In the genomic region with DNA sequence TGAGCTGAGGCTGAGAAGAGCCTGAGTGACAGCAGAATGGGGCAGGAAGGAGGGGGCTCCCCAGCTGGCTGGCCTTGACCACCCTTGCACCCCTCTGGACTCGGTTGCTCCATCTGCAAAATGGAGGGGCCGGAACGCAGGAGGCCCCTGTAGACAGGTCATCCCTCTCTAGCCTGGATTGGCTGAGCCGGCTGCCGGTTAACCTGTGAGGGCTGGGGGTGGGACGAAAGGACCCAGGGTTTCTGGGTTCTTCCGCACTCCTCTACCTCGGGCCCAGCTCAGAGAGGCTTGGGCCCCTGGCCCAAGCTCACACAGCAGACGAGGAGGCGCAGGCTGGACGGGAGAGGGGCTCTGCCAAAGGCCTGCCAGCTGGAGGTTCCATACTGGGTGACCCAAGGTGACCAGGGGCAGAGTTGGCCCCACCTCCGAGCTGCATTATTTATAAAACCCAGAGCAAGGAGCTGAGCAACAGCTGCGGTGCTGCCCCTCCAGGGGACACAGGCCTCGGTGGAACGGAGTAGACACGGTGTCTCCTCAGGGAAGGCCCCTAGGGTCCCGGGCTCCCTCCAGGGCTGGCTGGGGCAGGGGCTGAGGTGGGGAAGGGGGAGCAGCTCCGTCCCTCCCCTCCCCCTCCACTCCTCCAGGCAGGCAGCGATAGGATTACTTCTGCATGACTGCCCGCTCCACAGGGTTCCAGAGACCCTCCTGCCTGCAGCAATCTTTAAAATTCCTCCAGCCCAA, we compare ENCODE assay signal across 15 cellular contexts. TPM values are rescaled to one million over a fixed set of nuclear protein-coding genes. Genes with fewer than 3 reads are reported as not detected.
DNase-seq lines count a peak whose midpoint lies in the region; ATAC-seq, FAIRE-seq and TF ChIP-seq lines count a peak whose summit lies in the region.
"Had no signal": no experiment of that assay in that cellular context is flagged by ENCODE, and none has a peak within 500 bp of the region (broad histone marks: within the 10 kb centered on the region; RNA-seq: fewer than 3 reads in every experiment).

No MANE protein-coding gene starts in this region.

- POLR2A ChIA-PET in Panc1 (lab: Charles Lee), result no interaction called here
- POLR2A ChIA-PET in H1 (lab: Charles Lee; ENCODE audit: partially characterized antibody), result interaction anchor here (1.4 to 13.5 kb wide), 6 partner anchors 8 to 96 kb away, joined by 4 to 355 read pairs (median 10); partner anchors contain the start of gene AHDC1

- CTCF ChIA-PET in Panc1 (lab: Charles Lee) (interaction anchor here (0.6 to 1.3 kb wide), 2 partner anchors 11 to 35 kb away, joined by 3 to 9 read pairs; partner anchors contain the start of gene AHDC1), H1 (lab: Charles Lee; ENCODE audit: partially characterized antibody) (interaction anchor here (0.6 to 37.8 kb wide), 8 partner anchors 9 to 287 kb away, joined by 3 to 1807 read pairs (median 4); no protein-coding TSS in a partner anchor)

- no peak overlapping the region for H2BK120ac ChIP-seq in H1 (replicated peaks; ENCODE audit: low read depth, low read length)

- H3K27ac ChIP-seq in Panc1 (ENCODE audit: low read length), result peak overlapping the region; percentile 37; the same call in 1 of the 2 replicates
- peak overlapping the region; percentile 51; the same call in 1 of the 2 replicates for H3K27ac ChIP-seq in H1 (ENCODE audit: low read depth, low read length)
- peak overlapping the region; percentile 46 for H3K27ac ChIP-seq in mesodermal cell (ENCODE audit: low read depth, low read length, severe bottlenecking)
- H3K27ac ChIP-seq in tibial artery, result peak overlapping the region; percentile 84 to 97

- 29% methylated on average over 17 of the region's 20 CpGs; no CpG with 5 or more reads in 1 of the 2 experiments for WGBS in H1 (ENCODE audit: extremely low coverage in 1 of 2, insufficient coverage in 1 of 2, insufficient read length in 1 of 2, insufficient replicate concordance in 2 of 2, low coverage in 1 of 2, low lambda C conversion rate in 2 of 2, missing lambda C conversion rate in 1 of 2), 2 experiments
- 38 to 46% methylated on average over 12 of the region's 20 CpGs for WGBS in mesodermal cell (ENCODE audit: insufficient coverage in 2 of 2), 2 experiments

- H3K14ac ChIP-seq in H1 (ENCODE audit: insufficient read length), result no peak overlapping the region

- H2BK20ac ChIP-seq in H1 (ENCODE audit: low read length), result 0 out of 2 replicates have a peak overlapping the region, but pooled peaks have one; percentile 86

- peaks cover 79% of the 10 kb centered on the region for H3K4me1 ChIP-seq in Panc1 (ENCODE audit: control insufficient read depth, insufficient read depth, low read length)
- peaks cover 14 to 57% (median 40%) of the 10 kb centered on the region in 4 experiments for H3K4me1 ChIP-seq in H1 (replicated peaks in 1 of 4; ENCODE audit: control insufficient read depth in 3 of 4, insufficient read depth in 4 of 4, low read length in 3 of 4)
- H3K4me1 ChIP-seq in mesodermal cell (ENCODE audit: control insufficient read depth, insufficient read depth, low read length, poor library complexity, severe bottlenecking), result peaks cover 76% of the 10 kb centered on the region
- peaks cover 11 to 100% (median 98%) of the 10 kb centered on the region in 4 donors for H3K4me1 ChIP-seq in tibial artery

- TF ChIP-seq RAD21 in H1 (IDR thresholded peaks at IDR 0.05 in 1 of 2, conservative IDR thresholded peaks at IDR 0.05 in 1 of 2; ENCODE audit: low read depth in 2 of 2, low read length in 2 of 2), result 0 out of 4 replicates have a peak, but pooled peaks of 1 of the 2 experiments have one; percentile 3

- peaks cover 14% of the 10 kb centered on the region; the same call in 1 of the 2 replicates for H3K23me2 ChIP-seq in H1 (ENCODE audit: low read depth, low read length)

- intact Hi-C loops in Panc1 (cut with micrococcal nuclease; ENCODE audit: unreplicated experiment) (no loop called here), tibial artery (cut with DNase I; ENCODE audit: low total_unique reads) (no loop called here)

- H4K20me1 ChIP-seq in H1 (replicated peaks in 1 of 2; ENCODE audit: control insufficient read depth in 1 of 2, insufficient read depth in 2 of 2, low read length in 2 of 2), result peaks cover 12 to 47% of the 10 kb centered on the region in 2 experiments

- no peak for ATAC-seq in Panc1
- no peak for ATAC-seq in activated CD4-positive, CD25-positive, alpha-beta regulatory T cell treated with anti-CD3 and anti-CD28 coated beads, Interleukin-2, amount 50 U/mL, for 24 hours
- ATAC-seq: naive thymus-derived CD8-positive, alpha-beta T cell had no signal

- H3K18ac ChIP-seq in H1 (ENCODE audit: extremely low read depth, low read length), result peak overlapping the region; percentile 89

- no peak overlapping the region for H2BK12ac ChIP-seq in H1 (ENCODE audit: low read depth, low read length)

- TF ChIP-seq CTCF in Panc1 (IDR thresholded peaks at IDR 0.05) (no peak), H1 (IDR thresholded peaks at IDR 0.05; ENCODE audit: control extremely low read depth in 1 of 3, insufficient read depth in 1 of 3, low read depth in 1 of 3, low read length in 3 of 3) (no peak), tibial artery (IDR thresholded peaks at IDR 0.05) (no peak)

- H3K79me1 ChIP-seq in H1 (ENCODE audit: low read depth, low read length), result peaks cover 48% of the 10 kb centered on the region

- peak overlapping the region; percentile 61 for H3K4ac ChIP-seq in H1 (replicated peaks; ENCODE audit: insufficient read length, low read depth, low read length)

- peak overlapping the region; percentile 79 for H3K56ac ChIP-seq in H1 (replicated peaks; ENCODE audit: insufficient read length, low read depth, low read length)

- DNase-seq in Panc1 (ENCODE audit: low read depth, low spot score) (no peak), H1 (ENCODE audit: low read depth in 1 of 2, low spot score in 2 of 2) (peak in 1 of 2 experiments; percentile 85), tibial artery (no peak), NCI-H446 treated with DMSO at 0.1 percent for 48 hours (lab: John Stamatoyannopoulos, UW) (no peak), DMS53 (lab: John Stamatoyannopoulos, UW) (no peak)
- DNase-seq: activated CD8-positive, alpha-beta memory T cell treated with anti-CD3 and anti-CD28 coated beads, Interleukin-2, amount 50 U/mL, for 4 hours; Karpas-422; naive thymus-derived CD8-positive, alpha-beta T cell; NCI-H2107; stimulated activated CD4-positive, alpha-beta T cell treated with anti-CD3 and anti-CD28 coated beads, Interleukin-15, amount 100 ng/mL, for 24 hours had no signal

- in situ Hi-C loops in Panc1 (cut with HindIII; ENCODE audit: low pct_unique_long_range_greater_than_20kb, low sequenced_read_pairs), result no loop called here

- BruUV-seq in Panc1 (replicated peaks; lab: Mats Ljungman, UMichigan), result no TSS peak

- peak overlapping the region; percentile 64 to 71 for H3K4me2 ChIP-seq in H1 (ENCODE audit: insufficient read depth in 1 of 2, low read depth in 2 of 2, low read length in 2 of 2)

- H3K27me3 ChIP-seq in Panc1 (ENCODE audit: control insufficient read depth, insufficient read depth, low read length) (no peaks in the 10 kb centered on the region), H1 (replicated peaks in 1 of 4; ENCODE audit: control insufficient read depth in 3 of 4, extremely low read depth in 1 of 4, insufficient read depth in 3 of 4, low read length in 3 of 4) (peaks cover 0 to 2% (median 0%) of the 10 kb centered on the region in 4 experiments; a peak in 1 of 7 replicates), tibial artery (no peaks in the 10 kb centered on the region)

- no peaks in the 10 kb centered on the region for H3K36me3 ChIP-seq in Panc1 (ENCODE audit: control insufficient read depth, insufficient read depth, low read length)
- H3K36me3 ChIP-seq in H1 (ENCODE audit: control insufficient read depth in 2 of 4, insufficient read depth in 4 of 4, low read length in 3 of 4), result peaks cover 0 to 7% (median 0%) of the 10 kb centered on the region in 4 experiments; a peak in 1 of 8 replicates
- peaks cover 45% of the 10 kb centered on the region for H3K36me3 ChIP-seq in mesodermal cell (ENCODE audit: control insufficient read depth, insufficient read depth, low read length)
- peaks cover 0 to 17% (median 0%) of the 10 kb centered on the region in 3 donors for H3K36me3 ChIP-seq in tibial artery

- H3K4me3 ChIP-seq in Panc1 (ENCODE audit: low read depth in 2 of 2, low read length in 2 of 2) (no peak overlapping the region), H1 (ENCODE audit: extremely low read depth in 1 of 4, insufficient read depth in 2 of 4, low read depth in 3 of 4, low read length in 4 of 4) (peak overlapping the region in 2 of 4 experiments; percentile 32 to 49; a peak in 5 of 8 replicates), mesodermal cell (ENCODE audit: extremely low read depth, insufficient read depth, low read length, poor library complexity, severe bottlenecking) (no peak overlapping the region), tibial artery (no peak overlapping the region)

- no peak overlapping the region; the same call in 1 of the 2 replicates for H2AK5ac ChIP-seq in H1 (ENCODE audit: low read depth, low read length)

- H3K23ac ChIP-seq in H1 (ENCODE audit: insufficient read length), result no peak overlapping the region

- TF ChIP-seq EP300 in H1 (IDR thresholded peaks at IDR 0.05; ENCODE audit: borderline replicate concordance in 1 of 2, low read depth in 2 of 2, low read length in 2 of 2), result no peak

- no peak for TF ChIP-seq POLR2A in H1 (IDR thresholded peaks at IDR 0.05; ENCODE audit: control extremely low read depth in 1 of 2, low read depth in 2 of 2, low read length in 2 of 2)

- H4K5ac ChIP-seq in H1 (ENCODE audit: insufficient read length, low read depth, low read length), result peak overlapping the region; percentile 63

- peak overlapping the region; percentile 83 for H4K91ac ChIP-seq in H1 (replicated peaks; ENCODE audit: insufficient read length, low read length)

- FAIRE-seq in H1 (lab: Jason Lieb, UNC), result no peak
- FAIRE-seq: endometrium, GM12892, TTC549 had no signal

- H2BK5ac ChIP-seq in H1 (ENCODE audit: low read depth, low read length), result peak overlapping the region; percentile 89; the same call in 1 of the 2 replicates

- H3K79me2 ChIP-seq in H1 (ENCODE audit: control insufficient read depth in 1 of 2, insufficient read depth in 2 of 2, low read length in 2 of 2), result peaks cover 2 to 78% of the 10 kb centered on the region in 2 experiments; a peak in 3 of 4 replicates

- peak overlapping the region; percentile 72; the same call in 1 of the 2 replicates for H2BK15ac ChIP-seq in H1 (ENCODE audit: low read length)

- no peak overlapping the region for H3K9ac ChIP-seq in H1 (replicated peaks in 1 of 4; ENCODE audit: extremely low read depth in 1 of 4, low read depth in 3 of 4, low read length in 3 of 4)

- H3K9me3 ChIP-seq in Panc1 (ENCODE audit: control insufficient read depth, insufficient read depth, low read depth, low read length) (no peaks in the 10 kb centered on the region), H1 (ENCODE audit: insufficient read depth in 2 of 2, low read depth in 1 of 2, low read length in 1 of 2) (no peaks in the 10 kb centered on the region), mesodermal cell (ENCODE audit: control insufficient read depth, low read length) (no peaks in the 10 kb centered on the region), tibial artery (no peaks in the 10 kb centered on the region)

- H4K8ac ChIP-seq in H1 (ENCODE audit: extremely low read depth, insufficient read depth, low read length), result peak overlapping the region; percentile 83

- H2AFZ ChIP-seq in H1 (ENCODE audit: low read length), result no peak overlapping the region

RNA-seq across cellular contexts. Expression of gene AHDC1, which starts 11.2 kb away (rescaled TPM):
- 47.1 TPM for total RNA-seq in Panc1 (2021; ENCODE audit: unreplicated experiment)
- polyA plus RNA-seq in Panc1 (2012; ENCODE audit: insufficient read length), result 35.8 TPM
- total RNA-seq in H1 (2021; fragmentation: NEBNext Ultra II Directional; extraction: Animal tissue kit (Norgen Biotek cat#: 25700)), result 35.1 and 39.4 TPM in 2 replicates
- 4.4 and 8.6 TPM in 2 replicates for polyA plus RNA-seq in H1 (2011; rRNA removed)
- 3.3 TPM for polyA plus RNA-seq in H1 (2011; cell fraction: cytosol; rRNA removed)
- polyA plus RNA-seq in H1 (2011; cell fraction: nucleus; rRNA removed), result 17.1 TPM
- polyA plus RNA-seq in H1 (2012, experiment 1 of 2), result 18.4 to 23.0 TPM (median 21.1 TPM) in 4 replicates
- 17.0 TPM for polyA plus RNA-seq in H1 (2012, experiment 2 of 2)
- 11.2 TPM for polyA plus RNA-seq in H1 (2013, experiment 1 of 2)
- 11.1 TPM for polyA plus RNA-seq in H1 (2013, experiment 2 of 2)
- polyA minus RNA-seq in H1 (2011; rRNA and poly(A)+ RNA removed), result 4.4 and 6.1 TPM in 2 replicates
- polyA minus RNA-seq in H1 (2011; cell fraction: cytosol; rRNA and poly(A)+ RNA removed), result 11.9 TPM
- polyA minus RNA-seq in H1 (2011; cell fraction: nucleus; rRNA and poly(A)+ RNA removed), result 10.5 TPM
- 44.6 TPM for polyA plus RNA-seq in mesodermal cell (2013, experiment 1 of 2)
- polyA plus RNA-seq in mesodermal cell (2013, experiment 2 of 2), result 35.0 TPM

RNA-seq across cellular contexts. Expression of gene FGR, which starts 42.2 kb away (rescaled TPM):
- 0.18 TPM for total RNA-seq in Panc1 (2021; ENCODE audit: unreplicated experiment)
- polyA plus RNA-seq in Panc1 (2012; ENCODE audit: insufficient read length), result not detected
- 0.22 and 0.36 TPM in 2 replicates for total RNA-seq in H1 (2021; fragmentation: NEBNext Ultra II Directional; extraction: Animal tissue kit (Norgen Biotek cat#: 25700))
- polyA plus RNA-seq in H1 (2011; rRNA removed), result 0.86 and 0.95 TPM in 2 replicates
- 0.62 TPM for polyA plus RNA-seq in H1 (2011; cell fraction: cytosol; rRNA removed)
- polyA plus RNA-seq in H1 (2011; cell fraction: nucleus; rRNA removed), result 1.6 TPM
- polyA plus RNA-seq in H1 (2012, experiment 1 of 2), result 0.39 to 0.50 TPM (median 0.42 TPM) in 3 of 4 replicates, not detected in the other
- 0.18 TPM for polyA plus RNA-seq in H1 (2012, experiment 2 of 2)
- 0.34 TPM for polyA plus RNA-seq in H1 (2013, experiment 1 of 2)
- polyA plus RNA-seq in H1 (2013, experiment 2 of 2), result 0.33 TPM
- 0.57 and 1.2 TPM in 2 replicates for polyA minus RNA-seq in H1 (2011; rRNA and poly(A)+ RNA removed)
- polyA minus RNA-seq in H1 (2011; cell fraction: cytosol; rRNA and poly(A)+ RNA removed), result not detected
- polyA minus RNA-seq in H1 (2011; cell fraction: nucleus; rRNA and poly(A)+ RNA removed), result 0.60 TPM
- not detected for polyA plus RNA-seq in mesodermal cell (2013, experiment 1 of 2)
- not detected for polyA plus RNA-seq in mesodermal cell (2013, experiment 2 of 2)

Comparison
In these comparisons a context has a peak if more than half of its experiments do, and no peak if none do; other contexts are left out.
1. H3K27ac ChIP-seq: peak in every context shown above with its lines; median percentile 90 in tibial artery; 51 in H1; 46 in mesodermal cell; 37 in Panc1.